ENCODE assay signal across 8 cellular contexts in genomic region chr15:56886878-56887781, GRCh38. TPM values are rescaled to one million over a fixed set of nuclear protein-coding genes. Genes with fewer than 3 reads are reported as not detected.
DNase-seq lines count a peak whose midpoint lies in the region; ATAC-seq and TF ChIP-seq lines count a peak whose summit lies in the region.

No MANE protein-coding gene starts in this region.

- no peaks in the 10 kb centered on the region for H3K36me3 ChIP-seq in HUES64 (ENCODE audit: insufficient read depth, low read length)
- no peaks in the 10 kb centered on the region for H3K36me3 ChIP-seq in OCI-LY1 (ENCODE audit: insufficient read depth, low read length)
- H3K36me3 ChIP-seq in mucosa of descending colon (ENCODE audit: low read depth) = no peaks in the 10 kb centered on the region

- no peaks in the 10 kb centered on the region for H3K79me2 ChIP-seq in OCI-LY1 (ENCODE audit: insufficient read depth, low read length)

- peaks cover 19% of the 10 kb centered on the region for H3K4me1 ChIP-seq in HUES64 (ENCODE audit: insufficient read depth, low read length)
- H3K4me1 ChIP-seq in OCI-LY1 (ENCODE audit: insufficient read depth, low read length, severe bottlenecking) = peaks cover 47% of the 10 kb centered on the region
- H3K4me1 ChIP-seq in mucosa of descending colon (ENCODE audit: low read depth) = peaks cover 4% of the 10 kb centered on the region

- intact Hi-C loops in mucosa of descending colon (cut with DNase I, micrococcal nuclease) = no loop called here

- WGBS in HUES64 = 1% methylated on average over 79 of the region's 79 CpGs

- peak overlapping the region; percentile 85 for H3K9ac ChIP-seq in HUES64 (ENCODE audit: low read depth, low read length)
- peak overlapping the region; percentile 77 for H3K9ac ChIP-seq in OCI-LY1 (ENCODE audit: low read length)

- H3K9me2 ChIP-seq in OCI-LY1 (ENCODE audit: low read depth, low read length) = no peaks in the 10 kb centered on the region

- peaks cover 3% of the 10 kb centered on the region; the same call in 1 of the 2 replicates for H3F3A ChIP-seq in OCI-LY1 (ENCODE audit: insufficient read depth, low read length)

- DNase-seq in DMS 273 treated with DMSO at 0.1 percent for 48 hours (lab: John Stamatoyannopoulos, UW) (peak; percentile 71), activated T-cell treated with anti-CD3 and anti-CD28 coated beads for 4 hours (peak; percentile 63), epithelial cell of prostate (ENCODE audit: low read depth, low spot score) (peak; percentile 71), mucosa of descending colon (peak; percentile 93 to 96 (median 95))
- peak; percentile 69 to 72 for DNase-seq in stimulated activated CD8-positive, alpha-beta memory T cell treated with anti-CD3 and anti-CD28 coated beads, Interleukin-2, amount 100 ng/mL, for 48 hours (ENCODE audit: low read depth in 2 of 2)

- no peaks in the 10 kb centered on the region for H4K20me1 ChIP-seq in OCI-LY1 (ENCODE audit: insufficient read depth, low read length)

- H3K4me2 ChIP-seq in OCI-LY1 (ENCODE audit: low read length) = peak overlapping the region; percentile 93

- TF ChIP-seq CTCF in OCI-LY1 (IDR thresholded peaks at IDR 0.05; ENCODE audit: low read length) = 0 out of 2 replicates have a peak, but pooled peaks have one; percentile 4
- no peak for TF ChIP-seq CTCF in mucosa of descending colon (IDR thresholded peaks at IDR 0.05)

- ATAC-seq in GM21515 (IDR thresholded peaks at IDR 0.05; ENCODE audit: unreplicated experiment) (peak; percentile 85), mucosa of descending colon (peak; percentile 97)

- H3K4me3 ChIP-seq in HUES64 (ENCODE audit: low read length) (peak overlapping the region; percentile 73), OCI-LY1 (ENCODE audit: low read depth, low read length, poor library complexity, severe bottlenecking) (peak overlapping the region; percentile 63), mucosa of descending colon (peak overlapping the region; percentile 36)

- H3K27ac ChIP-seq in HUES64 (ENCODE audit: low read depth, low read length) (peak overlapping the region; percentile 92), OCI-LY1 (ENCODE audit: low read depth, low read length, poor library complexity, severe bottlenecking) (peak overlapping the region; percentile 81), epithelial cell of prostate (peak overlapping the region; percentile 90)

- H3K27me3 ChIP-seq in HUES64 (ENCODE audit: insufficient read depth, low read length) (peaks cover 14% of the 10 kb centered on the region), OCI-LY1 (ENCODE audit: insufficient read depth, low read length) (no peaks in the 10 kb centered on the region)

- no peak overlapping the region for H2AFZ ChIP-seq in OCI-LY1 (ENCODE audit: low read length)

- H3K9me3 ChIP-seq in HUES64 (ENCODE audit: insufficient read depth, low read depth, low read length) (no peaks in the 10 kb centered on the region), OCI-LY1 (ENCODE audit: low read length) (no peaks in the 10 kb centered on the region), mucosa of descending colon (no peaks in the 10 kb centered on the region)

RNA-seq across cellular contexts. Expression of gene TCF12, which starts 31.3 kb away (rescaled TPM):
- 74.5 TPM for polyA plus RNA-seq in HUES64 (2013, experiment 1 of 2)
- 99.2 TPM for polyA plus RNA-seq in HUES64 (2013, experiment 2 of 2)
- total RNA-seq in mucosa of descending colon = 100 to 1,000 TPM in 2 of 3 donors, 10 to 100 TPM in 1; 74.1 to 118 (median 106) TPM

Comparison
In these comparisons a context has a peak if more than half of its experiments do, and no peak if none do; other contexts are left out.
1. Peak in every context shown above with its lines: DNase-seq, ATAC-seq, H3K4me3 ChIP-seq and H3K27ac ChIP-seq.